In the genomic region with DNA sequence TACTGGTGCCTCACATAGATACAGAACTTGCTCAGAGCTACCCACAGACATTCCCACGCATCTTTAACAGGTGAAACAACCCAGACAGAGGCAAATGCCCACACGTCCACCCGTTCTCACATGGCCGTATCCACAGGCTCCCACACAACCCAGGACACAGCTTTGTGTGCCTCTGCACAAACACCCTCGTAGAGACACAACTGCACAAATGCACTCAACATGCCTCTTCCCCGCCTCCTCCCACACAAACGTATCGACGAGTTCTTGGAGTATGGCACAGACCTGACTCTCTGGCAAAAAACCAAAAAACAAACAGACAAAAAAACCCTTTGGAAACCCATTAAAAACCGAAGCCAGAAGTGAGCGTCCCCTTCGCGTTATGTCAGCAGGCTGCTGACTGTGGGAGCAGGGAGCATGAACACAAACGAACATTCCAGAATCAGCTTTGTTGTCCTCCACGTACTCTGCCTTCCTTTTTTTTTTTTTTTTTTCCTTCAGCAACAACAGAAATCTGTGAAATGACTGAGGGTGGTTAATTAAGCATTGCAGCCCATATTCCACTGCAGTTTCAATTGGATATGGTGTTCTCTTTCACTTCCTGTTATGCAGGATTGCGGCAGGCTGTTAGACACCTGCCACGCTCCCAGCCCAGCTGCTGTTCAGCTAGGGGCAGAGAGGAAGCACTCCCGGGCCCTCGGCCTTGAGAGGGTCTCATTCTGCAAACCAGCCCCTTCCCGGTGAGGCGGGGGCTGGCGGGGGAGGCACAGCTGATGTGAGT, we compare ENCODE assay signal across 9 cellular contexts.
DNase-seq lines count a peak whose midpoint lies in the region; ATAC-seq and TF ChIP-seq lines count a peak whose summit lies in the region.
"Had no signal": no experiment of that assay in that cellular context is flagged by ENCODE, and none has a peak within 500 bp of the region (broad histone marks: within the 10 kb centered on the region; RNA-seq: fewer than 3 reads in every experiment).

No MANE protein-coding gene starts in this region.

- H3K27ac ChIP-seq in substantia nigra (ENCODE audit: low read depth, low read length, poor library complexity, severe bottlenecking) (no peak overlapping the region), RWPE1 (no peak overlapping the region)

- peaks cover 4% of the 10 kb centered on the region for H3K27me3 Mint-ChIP-seq in activated CD4-positive, alpha-beta T cell treated with anti-CD3 and anti-CD28 coated beads, Interleukin-2, amount 10 ng/mL, durations not matched to agents 24 days and 14 days
- H3K27me3 Mint-ChIP-seq in activated T-cell treated with anti-CD3 and anti-CD28 coated beads, Interleukin-2, amount 50 U/mL, for 72 hours (ENCODE audit: low read depth) = peaks cover 11% of the 10 kb centered on the region

- peak overlapping the region; percentile 56 for H3K27ac Mint-ChIP-seq in activated CD4-positive, alpha-beta T cell treated with anti-CD3 and anti-CD28 coated beads, Interleukin-2, amount 10 ng/mL, durations not matched to agents 24 days and 14 days
- peak overlapping the region; percentile 2 for H3K27ac Mint-ChIP-seq in activated T-cell treated with anti-CD3 and anti-CD28 coated beads, Interleukin-2, amount 50 U/mL, for 72 hours
- H3K27ac Mint-ChIP-seq: natural killer cell had no signal

- H3K4me1 Mint-ChIP-seq in activated CD4-positive, alpha-beta T cell treated with anti-CD3 and anti-CD28 coated beads, Interleukin-2, amount 10 ng/mL, durations not matched to agents 24 days and 14 days = peaks cover 50% of the 10 kb centered on the region
- peaks cover 58% of the 10 kb centered on the region for H3K4me1 Mint-ChIP-seq in activated T-cell treated with anti-CD3 and anti-CD28 coated beads, Interleukin-2, amount 50 U/mL, for 72 hours (ENCODE audit: low read depth)

- no peak for TF ChIP-seq CTCF in RWPE1 (conservative IDR thresholded peaks at IDR 0.05; ENCODE audit: low read depth)

- POLR2A ChIA-PET in RWPE1 (lab: Yijun Ruan, JAX; ENCODE audit: low non-redundant PET) = interaction anchor here (0.5 kb wide), 1 partner anchor 13 kb away, joined by 5 read pairs; no protein-coding TSS in a partner anchor

- peak overlapping the region; percentile 35 for H3K4me3 Mint-ChIP-seq in activated CD4-positive, alpha-beta T cell treated with anti-CD3 and anti-CD28 coated beads, Interleukin-2, amount 10 ng/mL, durations not matched to agents 24 days and 14 days
- H3K4me3 Mint-ChIP-seq in activated T-cell treated with anti-CD3 and anti-CD28 coated beads, Interleukin-2, amount 50 U/mL, for 72 hours = peak overlapping the region; percentile 56 to 64

- peaks cover 6% of the 10 kb centered on the region for H3K9me3 Mint-ChIP-seq in activated CD4-positive, alpha-beta T cell treated with anti-CD3 and anti-CD28 coated beads, Interleukin-2, amount 10 ng/mL, durations not matched to agents 24 days and 14 days
- no peaks in the 10 kb centered on the region for H3K9me3 Mint-ChIP-seq in activated T-cell treated with anti-CD3 and anti-CD28 coated beads, Interleukin-2, amount 50 U/mL, for 72 hours
- H3K9me3 Mint-ChIP-seq: natural killer cell had no signal

- H3K36me3 Mint-ChIP-seq in activated CD4-positive, alpha-beta T cell treated with anti-CD3 and anti-CD28 coated beads, Interleukin-2, amount 10 ng/mL, durations not matched to agents 24 days and 14 days (ENCODE audit: low read depth) = no peaks in the 10 kb centered on the region
- peaks cover 2 to 4% of the 10 kb centered on the region in 2 donors for H3K36me3 Mint-ChIP-seq in activated T-cell treated with anti-CD3 and anti-CD28 coated beads, Interleukin-2, amount 50 U/mL, for 72 hours (ENCODE audit: insufficient read depth in 2 of 2)
- H3K36me3 Mint-ChIP-seq: natural killer cell had no signal

- DNase-seq in activated CD4-positive, alpha-beta T cell treated with anti-CD3 and anti-CD28 coated beads, Interleukin-2, amount 10 ng/mL, durations not matched to agents 24 days and 14 days = peak; percentile 78
- DNase-seq in activated CD4-positive, alpha-beta T cell treated with anti-CD3 and anti-CD28 coated beads, Interleukin-2, amount 50 U/mL, for 4 hours = no peak
- DNase-seq in NCI-H2029 (lab: John Stamatoyannopoulos, UW) = peak; percentile 89
- DNase-seq in activated T-cell treated with anti-CD3 and anti-CD28 coated beads, Interleukin-2, amount 50 U/mL, for 72 hours = peak; percentile 37 to 43
- peak; percentile 58 to 60 for DNase-seq in left colon
- peak in 38 of 49 donors; percentile 2 to 54 (median 21) for DNase-seq in substantia nigra (lab: John Stamatoyannopoulos, UW)
- no peak for DNase-seq in RWPE1 (ENCODE audit: low spot score)
- DNase-seq: natural killer cell had no signal

- CTCF ChIA-PET in RWPE1 (lab: Yijun Ruan, JAX) = no interaction called here

- intact Hi-C loops in activated CD4-positive, alpha-beta T cell treated with anti-CD3 and anti-CD28 coated beads, Interleukin-2, amount 10 ng/mL, durations not matched to agents 24 days and 14 days (cut with micrococcal nuclease) = loop anchor here (1.0 kb wide), 2 partner anchors 18 to 29 kb away; no protein-coding TSS in a partner anchor
- intact Hi-C loops in left colon (cut with DNase I, micrococcal nuclease) = no loop called here

- ATAC-seq in HG02870 (IDR thresholded peaks at IDR 0.05; ENCODE audit: unreplicated experiment) (peak; percentile 87), left colon (peak; percentile 78)
- ATAC-seq in activated T-cell treated with anti-CD3 and anti-CD28 coated beads, Interleukin-2, amount 50 U/mL, for 72 hours (replicated peaks in 1 of 2) = peak; percentile 66

Comparison
In these comparisons a context has a peak if more than half of its experiments do, and no peak if none do; other contexts are left out.
1. DNase-seq: peak in activated CD4-positive, alpha-beta T cell treated with anti-CD3 and anti-CD28 coated beads, Interleukin-2, amount 10 ng/mL, durations not matched to agents 24 days and 14 days (single experiment), NCI-H2029 (single experiment), activated T-cell treated with anti-CD3 and anti-CD28 coated beads, Interleukin-2, amount 50 U/mL, for 72 hours (2 of 2), left colon (2 of 2) and substantia nigra (38 of 49); none in activated CD4-positive, alpha-beta T cell treated with anti-CD3 and anti-CD28 coated beads, Interleukin-2, amount 50 U/mL, for 4 hours (0 of 2) and RWPE1 (single experiment).
2. Peak in every context shown above with its lines, with median percentiles within 50 percentile points of each other: ATAC-seq.